Comparison of ENCODE assay signal across 1 cellular context in genomic region chr1:98386675-98387440, GRCh38.
TF ChIP-seq lines count a peak whose summit lies in the region.

No MANE protein-coding gene starts in this region.

TF ChIP-seq in GM23338, 12 proteins besides CTCF, POLR2A, EP300 and RAD21 (continued from another document):
- TF ChIP-seq EZH2 (IDR thresholded peaks at IDR 0.05; ENCODE audit: low read depth, unreplicated experiment): no peak
- no peak for TF ChIP-seq POLR2AphosphoS5 (IDR thresholded peaks at IDR 0.05; ENCODE audit: low read depth)
- no peak for TF ChIP-seq JUNB (IDR thresholded peaks at IDR 0.05; ENCODE audit: unreplicated experiment)
TF ChIP-seq in GM23338: peak in this region for 0.
